ENCODE assay signal across 16 cellular contexts in genomic region chr2:229832499-229832898, GRCh38.
DNase-seq lines count a peak whose midpoint lies in the region; ATAC-seq, FAIRE-seq and TF ChIP-seq lines count a peak whose summit lies in the region.
"Had no signal": no experiment of that assay in that cellular context is flagged by ENCODE, and none has a peak within 500 bp of the region (broad histone marks: within the 10 kb centered on the region; RNA-seq: fewer than 3 reads in every experiment).

No MANE protein-coding gene starts in this region.

- no peak overlapping the region for H3K4me3 ChIP-seq in breast epithelium
- H3K4me3 ChIP-seq in mammary epithelial cell (replicated peaks in 1 of 3; ENCODE audit: insufficient read depth in 1 of 3, low read depth in 2 of 3, low read length in 3 of 3): no peak overlapping the region
- H3K4me3 ChIP-seq in ovary: no peak overlapping the region
- H3K4me3 ChIP-seq: thyroid gland had no signal

- intact Hi-C loops in breast epithelium (cut with DNase I; ENCODE audit: low total_unique reads) (no loop called here), mammary epithelial cell (cut with micrococcal nuclease) (no loop called here), ovary (cut with DNase I) (no loop called here)

- ATAC-seq in activated T-helper 17 cell treated with anti-CD3 and anti-CD28 coated beads, Interleukin-2, amount 50 U/mL, for 72 hours (replicated peaks): peak; percentile 83
- ATAC-seq in stimulated activated memory B cell treated with anti-CD40 and anti-IgM and Interleukin-4, amounts not matched to agents 10 μg/mL and 1 μg/mL and 100 μg/mL, for 72 hours: no peak
- ATAC-seq in foreskin keratinocyte (no peak), HG02678 (IDR thresholded peaks at IDR 0.05; ENCODE audit: unreplicated experiment) (no peak)

- DNase-seq in breast epithelium (ENCODE audit: low spot score in 2 of 2) (no peak), mammary epithelial cell (no peak), H54 (ENCODE audit: insufficient read length, low spot score) (no peak), foreskin keratinocyte (no peak), ovary (no peak)
- DNase-seq: activated naive CD4-positive, alpha-beta T cell; islet precursor cell; MM.1S; NCI-H2107; stimulated activated CD4-positive, alpha-beta T cell treated with anti-CD3 and anti-CD28 coated beads, Interleukin-15, amount 100 ng/mL, for 24 hours; T-helper 9 cell; thyroid gland had no signal

- H3K4me2 ChIP-seq in mammary epithelial cell (ENCODE audit: insufficient read depth, low read depth, low read length): no peak overlapping the region

- H3K4me3 Mint-ChIP-seq in activated T-helper 17 cell treated with anti-CD3 and anti-CD28 coated beads, Interleukin-2, amount 50 U/mL, for 72 hours: no peak overlapping the region
- H3K4me3 Mint-ChIP-seq in stimulated activated memory B cell treated with anti-CD40 and anti-IgM and Interleukin-4, amounts not matched to agents 10 μg/mL and 1 μg/mL and 100 μg/mL, for 72 hours: no peak overlapping the region

- H3K9me3 Mint-ChIP-seq in activated T-helper 17 cell treated with anti-CD3 and anti-CD28 coated beads, Interleukin-2, amount 50 U/mL, for 72 hours: no peaks in the 10 kb centered on the region
- no peaks in the 10 kb centered on the region for H3K9me3 Mint-ChIP-seq in stimulated activated memory B cell treated with anti-CD40 and anti-IgM and Interleukin-4, amounts not matched to agents 10 μg/mL and 1 μg/mL and 100 μg/mL, for 72 hours

- H3K36me3 Mint-ChIP-seq in activated T-helper 17 cell treated with anti-CD3 and anti-CD28 coated beads, Interleukin-2, amount 50 U/mL, for 72 hours (ENCODE audit: low read depth): peaks cover 93% of the 10 kb centered on the region
- H3K36me3 Mint-ChIP-seq in stimulated activated memory B cell treated with anti-CD40 and anti-IgM and Interleukin-4, amounts not matched to agents 10 μg/mL and 1 μg/mL and 100 μg/mL, for 72 hours: peaks cover 44% of the 10 kb centered on the region

- H3K9me3 ChIP-seq in breast epithelium (no peaks in the 10 kb centered on the region), mammary epithelial cell (replicated peaks; ENCODE audit: insufficient read depth, low read length) (no peaks in the 10 kb centered on the region), ovary (no peaks in the 10 kb centered on the region)
- H3K9me3 ChIP-seq: thyroid gland had no signal

- no peak for TF ChIP-seq EP300 in ovary (IDR thresholded peaks at IDR 0.05)

- no peaks in the 10 kb centered on the region for H3K36me3 ChIP-seq in breast epithelium
- H3K36me3 ChIP-seq in mammary epithelial cell (ENCODE audit: insufficient read depth, low read length): peaks cover 38% of the 10 kb centered on the region
- H3K36me3 ChIP-seq in ovary: no peaks in the 10 kb centered on the region

- H3K79me2 ChIP-seq in mammary epithelial cell (ENCODE audit: insufficient read depth, low read length): peaks cover 48% of the 10 kb centered on the region

- TF ChIP-seq POLR2A in breast epithelium (IDR thresholded peaks at IDR 0.05) (no peak), H54 (IDR thresholded peaks at IDR 0.05; ENCODE audit: low read depth, low read length) (no peak), ovary (IDR thresholded peaks at IDR 0.05) (no peak)

- H4K20me1 ChIP-seq in mammary epithelial cell (ENCODE audit: insufficient read depth, low read length): no peaks in the 10 kb centered on the region

- H3K4me1 Mint-ChIP-seq in activated T-helper 17 cell treated with anti-CD3 and anti-CD28 coated beads, Interleukin-2, amount 50 U/mL, for 72 hours: peaks cover 29% of the 10 kb centered on the region
- peaks cover 13% of the 10 kb centered on the region for H3K4me1 Mint-ChIP-seq in stimulated activated memory B cell treated with anti-CD40 and anti-IgM and Interleukin-4, amounts not matched to agents 10 μg/mL and 1 μg/mL and 100 μg/mL, for 72 hours

- BruUV-seq in mammary epithelial cell (replicated peaks; lab: Mats Ljungman, UMichigan): no TSS peak

- peak overlapping the region; percentile 6 for H3K27ac Mint-ChIP-seq in activated T-helper 17 cell treated with anti-CD3 and anti-CD28 coated beads, Interleukin-2, amount 50 U/mL, for 72 hours
- peak overlapping the region; percentile 30 for H3K27ac Mint-ChIP-seq in stimulated activated memory B cell treated with anti-CD40 and anti-IgM and Interleukin-4, amounts not matched to agents 10 μg/mL and 1 μg/mL and 100 μg/mL, for 72 hours
- H3K27ac Mint-ChIP-seq: progenitor cell of endocrine pancreas had no signal

- H3K4me1 ChIP-seq in breast epithelium: no peaks in the 10 kb centered on the region
- H3K4me1 ChIP-seq in mammary epithelial cell (ENCODE audit: insufficient read depth, low read length): no peaks in the 10 kb centered on the region
- H3K4me1 ChIP-seq in foreskin keratinocyte: no peaks in the 10 kb centered on the region
- H3K4me1 ChIP-seq in ovary (ENCODE audit: insufficient read depth): peaks cover 2% of the 10 kb centered on the region
- H3K4me1 ChIP-seq: thyroid gland had no signal

- CTCF ChIA-PET in mammary epithelial cell (lab: Charles Lee; ENCODE audit: low non-redundant PET): no interaction called here

- peak; percentile 62 for FAIRE-seq in H54 (lab: Jason Lieb, UNC)

- in situ Hi-C loops in mammary epithelial cell (cut with MboI; ENCODE audit: low sequenced_read_pairs in 2 of 2): no loop called here

- no peak overlapping the region for H2AFZ ChIP-seq in mammary epithelial cell (ENCODE audit: low read depth, low read length)

- WGBS in mammary epithelial cell (ENCODE audit: low coverage, missing lambda C conversion rate): 61% methylated on average over 2 of the region's 2 CpGs
- 84 to 92% (median 87%) methylated on average over 2 of the region's 2 CpGs for WGBS in ovary, 3 donors

- no peaks in the 10 kb centered on the region for H3K27me3 Mint-ChIP-seq in activated T-helper 17 cell treated with anti-CD3 and anti-CD28 coated beads, Interleukin-2, amount 50 U/mL, for 72 hours
- H3K27me3 Mint-ChIP-seq in stimulated activated memory B cell treated with anti-CD40 and anti-IgM and Interleukin-4, amounts not matched to agents 10 μg/mL and 1 μg/mL and 100 μg/mL, for 72 hours: no peaks in the 10 kb centered on the region
- H3K27me3 Mint-ChIP-seq: progenitor cell of endocrine pancreas had no signal

- no peaks in the 10 kb centered on the region for H3K27me3 ChIP-seq in breast epithelium
- no peaks in the 10 kb centered on the region for H3K27me3 ChIP-seq in mammary epithelial cell (ENCODE audit: insufficient read depth, low read length)
- no peaks in the 10 kb centered on the region for H3K27me3 ChIP-seq in foreskin keratinocyte
- no peaks in the 10 kb centered on the region for H3K27me3 ChIP-seq in ovary
- H3K27me3 ChIP-seq: thyroid gland had no signal

- dilution Hi-C loops in mammary epithelial cell (cut with HindIII; ENCODE audit: low sequenced_read_pairs): no loop called here

- H3K9ac ChIP-seq in mammary epithelial cell (ENCODE audit: insufficient read depth, low read length): no peak overlapping the region

- H3K27ac ChIP-seq in breast epithelium (peak overlapping the region; percentile 2 to 4), mammary epithelial cell (ENCODE audit: insufficient read depth, low read depth, low read length) (no peak overlapping the region), foreskin keratinocyte (no peak overlapping the region), ovary (no peak overlapping the region)
- H3K27ac ChIP-seq: thyroid gland had no signal

- TF ChIP-seq CTCF in breast epithelium (IDR thresholded peaks at IDR 0.05): no peak
- TF ChIP-seq CTCF in mammary epithelial cell (conservative IDR thresholded peaks at IDR 0.05 in 1 of 2, IDR thresholded peaks at IDR 0.05 in 1 of 2; ENCODE audit: extremely low read depth in 1 of 2, insufficient read depth in 1 of 2, low read depth in 1 of 2, low read length in 2 of 2): no peak
- no peak for TF ChIP-seq CTCF in foreskin keratinocyte (conservative IDR thresholded peaks at IDR 0.05)
- no peak for TF ChIP-seq CTCF in ovary (IDR thresholded peaks at IDR 0.05)

Comparison
In these comparisons a context has a peak if more than half of its experiments do, and no peak if none do; other contexts are left out.
1. H3K27ac ChIP-seq: peak in breast epithelium (2 of 2); none in mammary epithelial cell (single experiment), foreskin keratinocyte (single experiment) and ovary (0 of 2).